ENCODE assay signal across 19 cellular contexts in the genomic region with DNA sequence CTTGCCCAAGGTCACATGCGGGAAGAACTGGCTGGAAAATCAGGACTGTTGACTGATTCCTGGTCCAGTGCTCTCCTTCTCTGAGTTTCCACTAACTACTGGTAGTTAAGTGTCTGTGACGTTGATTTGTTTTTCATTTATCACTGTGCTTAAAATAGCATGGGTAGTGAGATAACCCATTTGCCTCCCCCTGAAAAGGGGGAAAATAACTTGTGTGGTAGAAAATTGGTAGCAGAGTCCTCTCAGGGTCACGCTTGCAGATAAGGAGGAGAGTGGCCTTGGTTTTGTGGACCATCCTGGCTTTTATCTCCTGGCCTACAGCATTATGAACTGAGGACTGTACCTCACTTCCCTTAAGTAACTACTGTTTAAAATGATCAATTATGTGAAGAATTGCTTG.
"Had no signal": no experiment of that assay in that cellular context is flagged by ENCODE, and none has a peak within 500 bp of the region (broad histone marks: within the 10 kb centered on the region; RNA-seq: fewer than 3 reads in every experiment).

No MANE protein-coding gene starts in this region.

- DNase-seq: activated CD4-positive, alpha-beta T cell treated with anti-CD3 and anti-CD28 coated beads, Interleukin-2, amount 50 U/mL, for 4 hours; activated CD4-positive, CD25-positive, alpha-beta regulatory T cell treated with anti-CD3 and anti-CD28 coated beads, Interleukin-2, amount 50 U/mL, for 72 hours; activated naive CD4-positive, alpha-beta T cell treated with Interleukin-2 at 50 U/mL for 16 hours; effector CD4-positive, alpha-beta T cell; foreskin fibroblast; glutamatergic neuron; immature natural killer cell; nephron progenitor cell; occipital lobe; psoas muscle; sigmoid colon; stimulated activated CD4-positive, alpha-beta T cell treated with anti-CD3 and anti-CD28 coated beads, Interleukin-1b, Interleukin-23, amount 100 ng/mL, for 48 hours; stomach had no signal

- ATAC-seq: activated T-helper 17 cell treated with anti-CD3 and anti-CD28 coated beads, Interleukin-2, amount 50 U/mL, for 72 hours had no signal

- H3K27me3 Mint-ChIP-seq: activated T-helper 17 cell treated with anti-CD3 and anti-CD28 coated beads, Interleukin-2, amount 50 U/mL, for 72 hours; central memory CD8-positive, alpha-beta T cell had no signal

- H3K27ac Mint-ChIP-seq: activated T-helper 17 cell treated with anti-CD3 and anti-CD28 coated beads, Interleukin-2, amount 50 U/mL, for 72 hours; immature natural killer cell; mesothelial cell of epicardium; nephron progenitor cell had no signal

- H3K36me3 ChIP-seq: thoracic aorta had no signal

- H3K27me3 ChIP-seq: sigmoid colon, stomach had no signal

- H3K27ac ChIP-seq: coronary artery, psoas muscle, sigmoid colon, stomach, thoracic aorta had no signal

- H3K4me3 ChIP-seq: coronary artery, lung, psoas muscle, sigmoid colon, stomach, thoracic aorta had no signal

- H3K36me3 Mint-ChIP-seq: immature natural killer cell had no signal

- H3K9me3 Mint-ChIP-seq: activated T-helper 17 cell treated with anti-CD3 and anti-CD28 coated beads, Interleukin-2, amount 50 U/mL, for 72 hours; central memory CD8-positive, alpha-beta T cell; immature natural killer cell; mesothelial cell of epicardium; nephron progenitor cell had no signal

- H3K4me3 Mint-ChIP-seq: activated T-helper 17 cell treated with anti-CD3 and anti-CD28 coated beads, Interleukin-2, amount 50 U/mL, for 72 hours; central memory CD8-positive, alpha-beta T cell; immature natural killer cell; mesothelial cell of epicardium; nephron progenitor cell had no signal

- H3K9me3 ChIP-seq: psoas muscle, sigmoid colon, stomach, thoracic aorta had no signal
